Comparison of ENCODE assay signal across 11 cellular contexts in the genomic region with DNA sequence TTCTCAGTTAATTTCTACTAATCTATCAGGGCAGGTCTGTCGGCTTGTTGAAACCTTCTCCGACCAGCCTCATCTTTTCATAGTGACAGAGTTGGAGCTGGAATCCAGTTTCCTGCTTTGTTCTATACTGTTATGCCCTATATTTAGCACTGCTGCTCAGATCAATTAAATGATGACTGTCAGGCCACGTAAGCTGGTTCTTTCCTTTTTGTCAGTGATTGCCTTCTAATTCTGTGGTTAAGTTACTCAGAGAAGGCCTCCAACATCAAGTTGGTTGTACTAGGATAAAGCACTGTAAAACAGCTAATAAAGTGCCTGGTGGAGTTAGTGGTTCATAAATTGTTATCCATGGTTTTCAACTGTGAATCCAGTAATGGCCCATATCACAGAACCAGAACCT.
"Had no signal": no experiment of that assay in that cellular context is flagged by ENCODE, and none has a peak within 500 bp of the region (broad histone marks: within the 10 kb centered on the region; RNA-seq: fewer than 3 reads in every experiment).

No MANE protein-coding gene starts in this region.

- H3K27ac Mint-ChIP-seq: activated naive CD8-positive, alpha-beta T cell treated with anti-CD3 and anti-CD28 coated beads, Interleukin-2, amount 10 ng/mL, durations not matched to agents 7 days and 5 days; activated T-helper 1 cell treated with anti-CD3 and anti-CD28 coated beads, Interleukin-12 subunit alpha, Interleukin-12 subunit beta, Interleukin-2, Interleukin-4 antibody, amounts not matched to agents 30 ng/mL and 10 ng/mL and 1 ng/mL, durations not matched to agents 14 hours and 24 hours and 36 hours; stimulated activated effector memory CD8-positive, alpha-beta T cell treated with anti-CD3 and anti-CD28 coated beads, Interleukin-12 subunit alpha, Interleukin-12 subunit beta, amount 100 ng/mL, for 72 hours; T-helper 2 cell treated with Interferon-gamma antibody and Interleukin-4, amounts not matched to agents 5 μg/mL and 100 μg/mL, for 36 hours had no signal

- DNase-seq: activated CD4-positive, alpha-beta T cell treated with anti-CD3 and anti-CD28 coated beads, Interleukin-2, amount 50 U/mL, for 1 hour; activated naive CD4-positive, alpha-beta T cell; activated naive CD8-positive, alpha-beta T cell treated with anti-CD3 and anti-CD28 coated beads, Interleukin-2, amount 10 ng/mL, durations not matched to agents 7 days and 5 days; anterior cingulate cortex; erythroblast; hippocampal formation; naive B cell; pancreas had no signal

- H3K9me3 ChIP-seq: pancreas had no signal

- H3K4me3 Mint-ChIP-seq: activated naive CD8-positive, alpha-beta T cell treated with anti-CD3 and anti-CD28 coated beads, Interleukin-2, amount 10 ng/mL, durations not matched to agents 7 days and 5 days; activated T-helper 1 cell treated with anti-CD3 and anti-CD28 coated beads, Interleukin-12 subunit alpha, Interleukin-12 subunit beta, Interleukin-2, Interleukin-4 antibody, amounts not matched to agents 30 ng/mL and 10 ng/mL and 1 ng/mL, durations not matched to agents 14 hours and 24 hours and 36 hours; naive B cell; stimulated activated effector memory CD8-positive, alpha-beta T cell treated with anti-CD3 and anti-CD28 coated beads, Interleukin-12 subunit alpha, Interleukin-12 subunit beta, amount 100 ng/mL, for 72 hours; T-helper 2 cell treated with Interferon-gamma antibody and Interleukin-4, amounts not matched to agents 5 μg/mL and 100 μg/mL, for 36 hours had no signal

- H3K4me3 ChIP-seq: pancreas had no signal

- H3K27me3 ChIP-seq: pancreas had no signal

- H3K36me3 Mint-ChIP-seq: stimulated activated effector memory CD8-positive, alpha-beta T cell treated with anti-CD3 and anti-CD28 coated beads, Interleukin-12 subunit alpha, Interleukin-12 subunit beta, amount 100 ng/mL, for 72 hours had no signal

- H3K27me3 Mint-ChIP-seq: activated naive CD8-positive, alpha-beta T cell treated with anti-CD3 and anti-CD28 coated beads, Interleukin-2, amount 10 ng/mL, durations not matched to agents 7 days and 5 days; naive B cell had no signal

- H3K27ac ChIP-seq: pancreas had no signal

- H3K36me3 ChIP-seq: pancreas had no signal
